1 cellular context compared by ENCODE assay signal in genomic region chr6:139134817-139135577, GRCh38.
TF ChIP-seq lines count a peak whose summit lies in the region.

HECA (plus strand) TSS chr6:139135080; CDS start chr6:139135397, 317 bp downstream.

TF ChIP-seq in HCT116, 20 proteins besides CTCF, POLR2A, EP300 and RAD21 (continued from another document):
- TF ChIP-seq, protein P1, sequence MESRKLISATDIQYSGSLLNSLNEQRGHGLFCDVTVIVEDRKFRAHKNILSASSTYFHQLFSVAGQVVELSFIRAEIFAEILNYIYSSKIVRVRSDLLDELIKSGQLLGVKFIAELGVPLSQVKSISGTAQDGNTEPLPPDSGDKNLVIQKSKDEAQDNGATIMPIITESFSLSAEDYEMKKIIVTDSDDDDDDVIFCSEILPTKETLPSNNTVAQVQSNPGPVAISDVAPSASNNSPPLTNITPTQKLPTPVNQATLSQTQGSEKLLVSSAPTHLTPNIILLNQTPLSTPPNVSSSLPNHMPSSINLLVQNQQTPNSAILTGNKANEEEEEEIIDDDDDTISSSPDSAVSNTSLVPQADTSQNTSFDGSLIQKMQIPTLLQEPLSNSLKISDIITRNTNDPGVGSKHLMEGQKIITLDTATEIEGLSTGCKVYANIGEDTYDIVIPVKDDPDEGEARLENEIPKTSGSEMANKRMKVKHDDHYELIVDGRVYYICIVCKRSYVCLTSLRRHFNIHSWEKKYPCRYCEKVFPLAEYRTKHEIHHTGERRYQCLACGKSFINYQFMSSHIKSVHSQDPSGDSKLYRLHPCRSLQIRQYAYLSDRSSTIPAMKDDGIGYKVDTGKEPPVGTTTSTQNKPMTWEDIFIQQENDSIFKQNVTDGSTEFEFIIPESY (IDR thresholded peaks at IDR 0.05; ENCODE audit: extremely low read depth, insufficient replicate concordance, low read length), result no peak
- TF ChIP-seq, protein P2, sequence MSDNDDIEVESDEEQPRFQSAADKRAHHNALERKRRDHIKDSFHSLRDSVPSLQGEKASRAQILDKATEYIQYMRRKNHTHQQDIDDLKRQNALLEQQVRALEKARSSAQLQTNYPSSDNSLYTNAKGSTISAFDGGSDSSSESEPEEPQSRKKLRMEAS (IDR thresholded peaks at IDR 0.05), result peak; percentile 65
TF ChIP-seq in HCT116: peak in this region for 7.
